8 cellular contexts compared by ENCODE assay signal in genomic region chr12:47417960-47418359, GRCh38.
"Had no signal": no experiment of that assay in that cellular context is flagged by ENCODE, and none has a peak within 500 bp of the region (broad histone marks: within the 10 kb centered on the region; RNA-seq: fewer than 3 reads in every experiment).

No MANE protein-coding gene starts in this region.

- H3K4me3 Mint-ChIP-seq: IgD-negative memory B cell had no signal

- FAIRE-seq: HepG2 had no signal

- DNase-seq: GM23248, GOT3, H7, HCEC 1CT, KBM-7 had no signal

- H2AFZ ChIP-seq: GM23248 had no signal

- H3K4me3 ChIP-seq: GM23248 had no signal

- H3K9ac ChIP-seq: GM23248 had no signal

- H3K9me3 Mint-ChIP-seq: IgD-negative memory B cell had no signal

- ATAC-seq: HepG2 had no signal

- H3K27ac Mint-ChIP-seq: IgD-negative memory B cell had no signal

- H3K27ac ChIP-seq: GM23248, HL-60 had no signal
